21 cellular contexts compared by ENCODE assay signal in the genomic region with DNA sequence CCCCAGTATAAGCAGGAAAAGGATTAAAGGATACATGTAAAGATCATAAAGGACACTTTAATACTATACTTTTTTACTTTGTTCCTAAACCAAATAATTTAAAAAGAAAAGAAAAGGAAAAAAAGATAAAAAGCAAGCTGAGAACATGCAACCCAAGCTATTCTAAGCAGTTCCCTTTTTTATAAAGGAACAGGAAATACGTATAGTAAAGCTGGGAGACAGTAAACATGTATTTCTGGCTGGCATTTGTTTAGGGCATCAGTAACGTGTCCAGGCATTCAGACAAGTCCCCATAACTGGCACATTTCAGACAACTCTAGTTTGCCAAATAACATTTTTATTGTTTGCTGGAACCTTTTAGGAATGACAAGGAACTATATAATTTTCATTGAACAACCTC. TPM values are rescaled to one million over a fixed set of nuclear protein-coding genes. Genes with fewer than 3 reads are reported as not detected.
DNase-seq lines count a peak whose midpoint lies in the region; ATAC-seq and TF ChIP-seq lines count a peak whose summit lies in the region.
"Had no signal": no experiment of that assay in that cellular context is flagged by ENCODE, and none has a peak within 500 bp of the region (broad histone marks: within the 10 kb centered on the region; RNA-seq: fewer than 3 reads in every experiment).

No MANE protein-coding gene starts in this region.

- intact Hi-C loops in CD14-positive monocyte (cut with micrococcal nuclease) = no loop called here

- peaks cover 0 to 2% (median 0%) of the 10 kb centered on the region in 3 donors for H3K27me3 Mint-ChIP-seq in CD14-positive monocyte (ENCODE audit: low read depth in 3 of 3)
- H3K27me3 Mint-ChIP-seq in endothelial cell (ENCODE audit: unreplicated experiment) = peaks cover 4% of the 10 kb centered on the region
- H3K27me3 Mint-ChIP-seq in T-helper 2 cell treated with Interferon-gamma antibody and Interleukin-4, amounts not matched to agents 5 μg/mL and 100 μg/mL, for 36 hours (ENCODE audit: low read depth) = peaks cover 13% of the 10 kb centered on the region

- H3K9me3 Mint-ChIP-seq in CD14-positive monocyte = peaks cover 0 to 4% (median 0%) of the 10 kb centered on the region in 7 donors
- H3K9me3 Mint-ChIP-seq in endothelial cell (ENCODE audit: unreplicated experiment) = no peaks in the 10 kb centered on the region
- no peaks in the 10 kb centered on the region for H3K9me3 Mint-ChIP-seq in T-helper 2 cell treated with Interferon-gamma antibody and Interleukin-4, amounts not matched to agents 5 μg/mL and 100 μg/mL, for 36 hours
- H3K9me3 Mint-ChIP-seq: GM23338 had no signal

- TF ChIP-seq CTCF in CD14-positive monocyte (IDR thresholded peaks at IDR 0.05) = no peak
- TF ChIP-seq CTCF in LNCaP clone FGC (IDR thresholded peaks at IDR 0.05; ENCODE audit: control insufficient read depth, extremely low read depth, insufficient read depth) = no peak
- TF ChIP-seq CTCF in endothelial cell (IDR thresholded peaks at IDR 0.05; ENCODE audit: unreplicated experiment) = no peak

- no peak for ATAC-seq in GM19467 (IDR thresholded peaks at IDR 0.05; ENCODE audit: unreplicated experiment)
- ATAC-seq: GM23338, HCT116, HepG2 had no signal

- DNase-seq in CD14-positive monocyte (ENCODE audit: low spot score) = no peak
- DNase-seq in LNCaP clone FGC (ENCODE audit: low read depth) = peak; percentile 22
- DNase-seq in OCI-M1 (lab: John Stamatoyannopoulos, UW) = peak; percentile 45
- no peak for DNase-seq in endothelial cell (ENCODE audit: low spot score)
- no peak for DNase-seq in GM03348 (ENCODE audit: low spot score)
- no peak for DNase-seq in T-helper 2 cell treated with Interferon-gamma antibody and Interleukin-4, amounts not matched to agents 5 μg/mL and 100 μg/mL, for 36 hours (ENCODE audit: low spot score)
- DNase-seq: Calu3; CD4-positive, CD25-positive, alpha-beta regulatory T cell; MM.1S; NCI-H1417 treated with DMSO at 0.1 percent for 48 hours; NCI-H1930; NCI-H2171; NCI-H446 treated with DMSO at 0.1 percent for 48 hours; NCI-H748 treated with DMSO at 0.1 percent for 48 hours; SHP77; T-helper 2 cell had no signal

- H3K4me1 Mint-ChIP-seq in CD14-positive monocyte = peaks cover 22% of the 10 kb centered on the region
- H3K4me1 Mint-ChIP-seq in endothelial cell (ENCODE audit: unreplicated experiment) = peaks cover 3% of the 10 kb centered on the region
- H3K4me1 Mint-ChIP-seq in T-helper 2 cell treated with Interferon-gamma antibody and Interleukin-4, amounts not matched to agents 5 μg/mL and 100 μg/mL, for 36 hours (ENCODE audit: low read depth) = no peaks in the 10 kb centered on the region
- H3K4me1 Mint-ChIP-seq: CD4-positive, CD25-positive, alpha-beta regulatory T cell; GM23338 had no signal

- H3K36me3 Mint-ChIP-seq in CD14-positive monocyte (no peaks in the 10 kb centered on the region), endothelial cell (ENCODE audit: low read depth, unreplicated experiment) (no peaks in the 10 kb centered on the region)
- no peaks in the 10 kb centered on the region for H3K36me3 Mint-ChIP-seq in T-helper 2 cell treated with Interferon-gamma antibody and Interleukin-4, amounts not matched to agents 5 μg/mL and 100 μg/mL, for 36 hours (ENCODE audit: low read depth)

- H3K4me3 ChIP-seq in LNCaP clone FGC (ENCODE audit: low read depth, low read length) = no peak overlapping the region
- H3K4me3 ChIP-seq: GM23338 had no signal

- H3K27ac Mint-ChIP-seq in CD14-positive monocyte (peak overlapping the region in 5 of 7 donors; percentile 45 to 73 (median 54)), endothelial cell (ENCODE audit: unreplicated experiment) (peak overlapping the region; percentile 12)
- H3K27ac Mint-ChIP-seq in T-helper 2 cell treated with Interferon-gamma antibody and Interleukin-4, amounts not matched to agents 5 μg/mL and 100 μg/mL, for 36 hours = no peak overlapping the region
- H3K27ac Mint-ChIP-seq: CD4-positive, CD25-positive, alpha-beta regulatory T cell; GM23338 had no signal

- H3K4me3 Mint-ChIP-seq in CD14-positive monocyte (peak overlapping the region in 1 of 2 donors; percentile 35), endothelial cell (ENCODE audit: unreplicated experiment) (no peak overlapping the region)
- no peak overlapping the region for H3K4me3 Mint-ChIP-seq in T-helper 2 cell treated with Interferon-gamma antibody and Interleukin-4, amounts not matched to agents 5 μg/mL and 100 μg/mL, for 36 hours
- H3K4me3 Mint-ChIP-seq: CD4-positive, CD25-positive, alpha-beta regulatory T cell; GM23338 had no signal

RNA-seq across cellular contexts. Expression of a gene that starts 24.9 kb away (rescaled TPM):
- under 1 TPM in 1 of 2 donors, not detected in 1; 0.20 TPM for polyA plus RNA-seq in CD14-positive monocyte
- total RNA-seq in endothelial cell (ENCODE audit: unreplicated experiment) = 2.6 TPM
- polyA plus RNA-seq: CD4-positive, CD25-positive, alpha-beta regulatory T cell had no signal

RNA-seq across cellular contexts. Expression of a gene that starts 26.0 kb away (rescaled TPM):
- 10 to 100 TPM; 11.8 to 14.0 TPM for polyA plus RNA-seq in CD14-positive monocyte
- 40.1 TPM for total RNA-seq in endothelial cell (ENCODE audit: unreplicated experiment)

RNA-seq across cellular contexts. Expression of a gene that starts 33.1 kb away (rescaled TPM):
- not detected for polyA plus RNA-seq in CD14-positive monocyte
- not detected for total RNA-seq in endothelial cell (ENCODE audit: unreplicated experiment)
- total RNA-seq: Calu3, GM23338, HepG2 had no signal
- polyA plus RNA-seq: HepG2 had no signal

RNA-seq across cellular contexts. Expression of a gene that starts 36.4 kb away (rescaled TPM):
- 10 to 100 TPM; 11.7 to 16.2 TPM for polyA plus RNA-seq in CD14-positive monocyte
- 0.90 TPM for total RNA-seq in endothelial cell (ENCODE audit: unreplicated experiment)
- total RNA-seq: A673 had no signal
- polyA plus RNA-seq: CD4-positive, CD25-positive, alpha-beta regulatory T cell had no signal

Comparison
In these comparisons a context has a peak if more than half of its experiments do, and no peak if none do; other contexts are left out.
1. DNase-seq: peak in LNCaP clone FGC (single experiment) and OCI-M1 (single experiment); none in CD14-positive monocyte (single experiment), endothelial cell (single experiment), GM03348 (single experiment) and T-helper 2 cell treated with Interferon-gamma antibody and Interleukin-4, amounts not matched to agents 5 μg/mL and 100 μg/mL, for 36 hours (single experiment).